In genomic region chr3:134253475-134254231, GRCh38 we compare ENCODE assay signal across 11 cellular contexts. TPM values are rescaled to one million over a fixed set of nuclear protein-coding genes. Genes with fewer than 3 reads are reported as not detected.
DNase-seq lines count a peak whose midpoint lies in the region; ATAC-seq and TF ChIP-seq lines count a peak whose summit lies in the region.
"Had no signal": no experiment of that assay in that cellular context is flagged by ENCODE, and none has a peak within 500 bp of the region (broad histone marks: within the 10 kb centered on the region; RNA-seq: fewer than 3 reads in every experiment).

No MANE protein-coding gene starts in this region.

- H3K27ac Mint-ChIP-seq in activated T-helper 17 cell treated with anti-CD3 and anti-CD28 coated beads, Interleukin-2, amount 50 U/mL, for 72 hours, result peak overlapping the region; percentile 5
- H3K27ac Mint-ChIP-seq in natural killer cell, result peak overlapping the region in 1 of 2 donors; percentile 7

- H3K36me3 Mint-ChIP-seq in activated T-helper 17 cell treated with anti-CD3 and anti-CD28 coated beads, Interleukin-2, amount 50 U/mL, for 72 hours (ENCODE audit: low read depth), result no peaks in the 10 kb centered on the region
- H3K36me3 Mint-ChIP-seq in natural killer cell, result no peaks in the 10 kb centered on the region

- H3K4me3 ChIP-seq in HUES6 (ENCODE audit: low read depth, low read length), result no peak overlapping the region

- ATAC-seq in activated T-helper 17 cell treated with anti-CD3 and anti-CD28 coated beads, Interleukin-2, amount 50 U/mL, for 72 hours (replicated peaks), result peak; percentile 52
- ATAC-seq in natural killer cell (no peak), GM19023 (IDR thresholded peaks at IDR 0.05; ENCODE audit: unreplicated experiment) (no peak), HG02970 (IDR thresholded peaks at IDR 0.05; ENCODE audit: low FRiP score, unreplicated experiment) (no peak)

- no peaks in the 10 kb centered on the region for H3K9me3 Mint-ChIP-seq in activated T-helper 17 cell treated with anti-CD3 and anti-CD28 coated beads, Interleukin-2, amount 50 U/mL, for 72 hours
- H3K9me3 Mint-ChIP-seq in natural killer cell, result no peaks in the 10 kb centered on the region

- H3K4me1 Mint-ChIP-seq in activated T-helper 17 cell treated with anti-CD3 and anti-CD28 coated beads, Interleukin-2, amount 50 U/mL, for 72 hours, result peaks cover 19% of the 10 kb centered on the region
- peaks cover 15 to 20% of the 10 kb centered on the region in 2 donors for H3K4me1 Mint-ChIP-seq in natural killer cell

- TF ChIP-seq CTCF in natural killer cell (IDR thresholded peaks at IDR 0.05), result no peak

- H3K4me1 ChIP-seq in HUES6 (ENCODE audit: control insufficient read depth, insufficient read depth, low read length), result peaks cover 36% of the 10 kb centered on the region

- H3K36me3 ChIP-seq in HUES6 (ENCODE audit: control insufficient read depth, insufficient read depth, low read length), result no peaks in the 10 kb centered on the region

- peaks cover 11% of the 10 kb centered on the region for H3K27me3 Mint-ChIP-seq in activated T-helper 17 cell treated with anti-CD3 and anti-CD28 coated beads, Interleukin-2, amount 50 U/mL, for 72 hours
- peaks cover 10 to 22% of the 10 kb centered on the region in 2 donors for H3K27me3 Mint-ChIP-seq in natural killer cell (ENCODE audit: low read depth in 2 of 2)

- DNase-seq in EH (ENCODE audit: low read depth) (peak; percentile 29), natural killer cell (no peak), NAMALWA (ENCODE audit: low spot score) (no peak)
- DNase-seq: cerebellar nuclear complex; islet precursor cell; stimulated activated CD4-positive, alpha-beta T cell treated with anti-CD3 and anti-CD28 coated beads, Interleukin-12 subunit alpha, Interleukin-12 subunit beta, amount 100 ng/mL, for 4 hours; stimulated activated CD8-positive, alpha-beta memory T cell treated with anti-CD3 and anti-CD28 coated beads, Interleukin-4, amount 100 ng/mL, for 48 hours had no signal

- H3K27me3 ChIP-seq in HUES6 (ENCODE audit: control insufficient read depth, insufficient read depth, low read length), result no peaks in the 10 kb centered on the region

- no peak overlapping the region for H3K9ac ChIP-seq in HUES6 (ENCODE audit: low read length)

- no peaks in the 10 kb centered on the region for H3K9me3 ChIP-seq in HUES6 (ENCODE audit: control insufficient read depth, insufficient read depth, low read depth, low read length)

- H3K4me3 Mint-ChIP-seq in activated T-helper 17 cell treated with anti-CD3 and anti-CD28 coated beads, Interleukin-2, amount 50 U/mL, for 72 hours, result peak overlapping the region; percentile 33
- peak overlapping the region; percentile 3 for H3K4me3 Mint-ChIP-seq in natural killer cell

- peak overlapping the region; percentile 12; the same call in 1 of the 2 replicates for H3K27ac ChIP-seq in HUES6 (ENCODE audit: low read depth, low read length)

- intact Hi-C loops in natural killer cell (cut with micrococcal nuclease), result loop anchor here (5.0 kb wide), 1 partner anchor 39 kb away; no protein-coding TSS in a partner anchor

RNA-seq across cellular contexts. Expression of gene RYK, which starts 3.0 kb away (rescaled TPM):
- 10 to 100 TPM in 1 of 2 donors, 1 to 10 TPM in 1; 8.6 to 18.1 TPM for total RNA-seq in activated T-helper 17 cell treated with anti-CD3 and anti-CD28 coated beads, Interleukin-2, amount 50 U/mL, for 72 hours
- total RNA-seq in natural killer cell, result 10 to 100 TPM; 56.7 to 69.5 (median 56.8) TPM
